ENCODE assay signal across 12 cellular contexts in the genomic region with DNA sequence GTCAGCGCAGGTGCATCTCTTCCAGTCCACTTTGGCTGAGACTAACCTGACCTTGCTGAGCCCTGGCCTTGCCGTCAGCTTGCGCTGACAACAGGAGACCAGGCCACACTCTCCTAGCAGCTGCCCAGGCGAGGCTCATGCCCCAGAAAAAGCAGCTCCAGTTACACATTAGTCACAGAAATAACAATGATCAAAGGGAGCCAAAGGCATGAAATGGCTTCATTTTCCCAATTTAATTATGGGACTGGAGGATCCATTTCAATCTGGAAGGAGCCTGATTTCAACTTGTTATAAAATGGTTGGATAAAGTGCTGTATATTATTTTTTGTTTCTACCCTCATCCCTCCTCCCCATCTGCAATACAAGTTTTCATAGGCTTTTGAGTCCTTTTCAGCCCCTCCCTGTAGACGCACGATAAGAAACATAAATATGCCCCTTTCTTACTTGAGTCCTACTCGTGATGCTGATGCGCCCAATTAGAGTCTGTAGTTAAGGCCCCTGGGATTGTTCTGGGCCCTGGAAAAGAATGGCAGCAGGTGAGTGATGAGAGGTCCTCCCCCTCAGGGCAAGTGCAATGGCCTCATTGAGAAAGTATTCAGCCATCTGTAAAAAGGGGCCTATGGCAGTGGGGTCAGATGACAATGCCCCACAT.
DNase-seq lines count a peak whose midpoint lies in the region; TF ChIP-seq lines count a peak whose summit lies in the region.
"Had no signal": no experiment of that assay in that cellular context is flagged by ENCODE, and none has a peak within 500 bp of the region (broad histone marks: within the 10 kb centered on the region; RNA-seq: fewer than 3 reads in every experiment).

No MANE protein-coding gene starts in this region.

- no peaks in the 10 kb centered on the region for H3K36me3 ChIP-seq in effector memory CD4-positive, alpha-beta T cell (ENCODE audit: control insufficient read depth, insufficient read depth, low read length)
- no peaks in the 10 kb centered on the region for H3K36me3 ChIP-seq in hepatocyte (replicated peaks; ENCODE audit: insufficient read depth, low read depth)
- H3K36me3 ChIP-seq: thyroid gland had no signal

- DNase-seq in ELF-1 (ENCODE audit: low read depth, low spot score), result peak; percentile 85
- DNase-seq in NCI-H2196 (lab: John Stamatoyannopoulos, UW; ENCODE audit: unreplicated experiment), result peak; percentile 88
- no peak for DNase-seq in coronary artery (ENCODE audit: low spot score)
- DNase-seq in nephron progenitor cell, result peak; percentile 53
- no peak for DNase-seq in stimulated activated CD4-positive, alpha-beta T cell treated with anti-CD3 and anti-CD28 coated beads, Interleukin-15, amount 100 ng/mL, for 24 hours
- DNase-seq in effector memory CD4-positive, alpha-beta T cell, result no peak
- DNase-seq in hepatocyte (ENCODE audit: low spot score), result no peak
- no peak for DNase-seq in pons (ENCODE audit: low spot score)
- DNase-seq: activated effector memory CD4-positive, alpha-beta T cell treated with anti-CD3 and anti-CD28 coated beads, Interleukin-2, amount 50 U/mL, for 16 hours had no signal

- peaks cover 10% of the 10 kb centered on the region for H3K27me3 Mint-ChIP-seq in nephron progenitor cell (ENCODE audit: low read depth, poor library complexity)

- no peaks in the 10 kb centered on the region for H3K9me3 ChIP-seq in effector memory CD4-positive, alpha-beta T cell (ENCODE audit: control insufficient read depth, low read length)
- H3K9me3 ChIP-seq in hepatocyte (ENCODE audit: low read depth), result no peaks in the 10 kb centered on the region
- H3K9me3 ChIP-seq: thyroid gland had no signal

- H3K4me1 ChIP-seq in effector memory CD4-positive, alpha-beta T cell (ENCODE audit: control insufficient read depth, insufficient read depth, low read length, poor library complexity, severe bottlenecking), result no peaks in the 10 kb centered on the region
- H3K4me1 ChIP-seq in hepatocyte (ENCODE audit: insufficient read depth), result no peaks in the 10 kb centered on the region

- no peaks in the 10 kb centered on the region for H3K27me3 ChIP-seq in effector memory CD4-positive, alpha-beta T cell (replicated peaks; ENCODE audit: control insufficient read depth, insufficient read depth, low read length, poor library complexity, severe bottlenecking)
- H3K27me3 ChIP-seq in hepatocyte, result no peaks in the 10 kb centered on the region
- H3K27me3 ChIP-seq: thyroid gland had no signal

- TF ChIP-seq CTCF in coronary artery (IDR thresholded peaks at IDR 0.05), result no peak
- TF ChIP-seq CTCF in nephron progenitor cell (IDR thresholded peaks at IDR 0.05), result no peak
- TF ChIP-seq CTCF in hepatocyte (IDR thresholded peaks at IDR 0.05; ENCODE audit: poor library complexity), result no peak

- H3K27ac ChIP-seq in coronary artery (peak overlapping the region; percentile 53 to 71), hepatocyte (no peak overlapping the region)
- H3K27ac ChIP-seq in effector memory CD4-positive, alpha-beta T cell (ENCODE audit: insufficient read depth, low read length, poor library complexity, severe bottlenecking), result no peak overlapping the region
- H3K27ac ChIP-seq: SK-N-MC, thyroid gland had no signal

- H2AFZ ChIP-seq in hepatocyte, result no peak overlapping the region

- no peaks in the 10 kb centered on the region for H3K9me2 ChIP-seq in hepatocyte (replicated peaks; ENCODE audit: insufficient read depth)

- no peak overlapping the region for H3K4me2 ChIP-seq in hepatocyte

- H3K4me3 ChIP-seq in coronary artery, result no peak overlapping the region
- H3K4me3 ChIP-seq in effector memory CD4-positive, alpha-beta T cell (ENCODE audit: insufficient read depth, low read depth, low read length, poor library complexity, severe bottlenecking), result no peak overlapping the region
- no peak overlapping the region for H3K4me3 ChIP-seq in hepatocyte
- H3K4me3 ChIP-seq: SK-N-MC, skin epidermis, thyroid gland had no signal

- H3K36me3 Mint-ChIP-seq in nephron progenitor cell (ENCODE audit: low read depth), result no peaks in the 10 kb centered on the region

- no peaks in the 10 kb centered on the region for H4K20me1 ChIP-seq in hepatocyte (ENCODE audit: insufficient read depth, poor library complexity, severe bottlenecking)

- H3K9me3 Mint-ChIP-seq in nephron progenitor cell, result no peaks in the 10 kb centered on the region

- no peaks in the 10 kb centered on the region for H3K79me2 ChIP-seq in hepatocyte

- WGBS in hepatocyte (ENCODE audit: low lambda C conversion rate, missing lambda C conversion rate), result 80% methylated on average over 8 of the region's 8 CpGs

- peak overlapping the region; percentile 24 for H3K4me3 Mint-ChIP-seq in nephron progenitor cell

- H3K27ac Mint-ChIP-seq in nephron progenitor cell, result peak overlapping the region; percentile 99

- peaks cover 58% of the 10 kb centered on the region for H3K4me1 Mint-ChIP-seq in nephron progenitor cell

Comparison
In these comparisons a context has a peak if more than half of its experiments do, and no peak if none do; other contexts are left out.
1. DNase-seq: peak in ELF-1 (single experiment), NCI-H2196 (single experiment) and nephron progenitor cell (single experiment); none in coronary artery (single experiment), stimulated activated CD4-positive, alpha-beta T cell treated with anti-CD3 and anti-CD28 coated beads, Interleukin-15, amount 100 ng/mL, for 24 hours (single experiment), effector memory CD4-positive, alpha-beta T cell (0 of 3), hepatocyte (single experiment) and pons (single experiment).
2. H3K27ac ChIP-seq: peak in coronary artery (2 of 2); none in effector memory CD4-positive, alpha-beta T cell (single experiment) and hepatocyte (single experiment).